In genomic region chr16:58111331-58111627, GRCh38 we compare ENCODE assay signal across 1 cellular context.
TF ChIP-seq lines count a peak whose summit lies in the region.

No MANE protein-coding gene starts in this region.

TF ChIP-seq in H1, 55 proteins besides CTCF, POLR2A, EP300 and RAD21 (continued from another document):
- no peak for TF ChIP-seq PHF8 (conservative IDR thresholded peaks at IDR 0.05; ENCODE audit: low read depth, low read length)
- TF ChIP-seq KDM1A (IDR thresholded peaks at IDR 0.05; ENCODE audit: borderline replicate concordance, low read length): no peak
